ENCODE assay signal across 27 cellular contexts in genomic region chr1:87728169-87728568, GRCh38.
"Had no signal": no experiment of that assay in that cellular context is flagged by ENCODE, and none has a peak within 500 bp of the region (broad histone marks: within the 10 kb centered on the region; RNA-seq: fewer than 3 reads in every experiment).

No MANE protein-coding gene starts in this region.

- H3K36me3 ChIP-seq: brain microvascular endothelial cell, cardiac muscle cell, colonic mucosa, esophagus squamous epithelium, WERI-Rb-1 had no signal

- H3K9me3 ChIP-seq: colonic mucosa, esophagus squamous epithelium had no signal

- ATAC-seq: activated CD4-positive, CD25-positive, alpha-beta regulatory T cell treated with anti-CD3 and anti-CD28 coated beads, Interleukin-2, amount 50 U/mL, for 24 hours; activated CD8-positive, alpha-beta T cell treated with anti-CD3 and anti-CD28 coated beads for 36 hours; activated T-cell treated with anti-CD3 and anti-CD28 coated beads, Interleukin-2, amount 50 U/mL, for 4 hours; activated T-helper 17 cell treated with anti-CD3 and anti-CD28 coated beads, Interleukin-2, amount 50 U/mL, for 72 hours; T-helper 17 cell had no signal

- DNase-seq: activated B cell treated with CpG ODN at 0.5 μM for 24 hours; activated CD4-positive, alpha-beta T cell treated with anti-CD3 and anti-CD28 coated beads for 48 hours; activated CD4-positive, alpha-beta T cell treated with anti-CD3 and anti-CD28 coated beads, Interleukin-2, amount 50 U/mL, for 1 hour; activated CD4-positive, alpha-beta T cell treated with anti-CD3 and anti-CD28 coated beads, Interleukin-2, amount 50 U/mL, for 48 hours; activated CD8-positive, alpha-beta memory T cell treated with anti-CD3 and anti-CD28 coated beads for 24 hours; activated CD8-positive, alpha-beta T cell treated with anti-CD3 and anti-CD28 coated beads for 36 hours; activated effector memory CD4-positive, alpha-beta T cell treated with Interleukin-2 at 50 U/mL for 16 hours; activated gamma-delta T cell treated with Interleukin-2 at 50 U/mL for 16 hours; activated naive CD4-positive, alpha-beta T cell treated with anti-CD3 and anti-CD28 coated beads, Interleukin-2, amount 50 U/mL, for 16 hours; activated naive CD4-positive, alpha-beta T cell treated with Interleukin-2 at 50 U/mL for 16 hours; activated T-cell treated with anti-CD3 and anti-CD28 coated beads, Interleukin-2, amount 50 U/mL, for 4 hours; amniotic stem cell; anterior cingulate cortex; brain microvascular endothelial cell; central memory CD4-positive, alpha-beta T cell; cerebellar nuclear complex; colonic mucosa; effector CD8-positive, alpha-beta T cell; esophagus squamous epithelium; head of caudate nucleus; T-helper 1 cell; T-helper 17 cell; T1000; WERI-Rb-1 had no signal

- H3K27ac ChIP-seq: brain microvascular endothelial cell, cardiac muscle cell, colonic mucosa, esophagus squamous epithelium, WERI-Rb-1 had no signal

- H3K4me1 ChIP-seq: colonic mucosa, esophagus squamous epithelium had no signal

- H3K27me3 ChIP-seq: brain microvascular endothelial cell, cardiac muscle cell, colonic mucosa, esophagus squamous epithelium had no signal

- H3K4me3 ChIP-seq: cardiac muscle cell, colonic mucosa, esophagus squamous epithelium had no signal
